In the genomic region with DNA sequence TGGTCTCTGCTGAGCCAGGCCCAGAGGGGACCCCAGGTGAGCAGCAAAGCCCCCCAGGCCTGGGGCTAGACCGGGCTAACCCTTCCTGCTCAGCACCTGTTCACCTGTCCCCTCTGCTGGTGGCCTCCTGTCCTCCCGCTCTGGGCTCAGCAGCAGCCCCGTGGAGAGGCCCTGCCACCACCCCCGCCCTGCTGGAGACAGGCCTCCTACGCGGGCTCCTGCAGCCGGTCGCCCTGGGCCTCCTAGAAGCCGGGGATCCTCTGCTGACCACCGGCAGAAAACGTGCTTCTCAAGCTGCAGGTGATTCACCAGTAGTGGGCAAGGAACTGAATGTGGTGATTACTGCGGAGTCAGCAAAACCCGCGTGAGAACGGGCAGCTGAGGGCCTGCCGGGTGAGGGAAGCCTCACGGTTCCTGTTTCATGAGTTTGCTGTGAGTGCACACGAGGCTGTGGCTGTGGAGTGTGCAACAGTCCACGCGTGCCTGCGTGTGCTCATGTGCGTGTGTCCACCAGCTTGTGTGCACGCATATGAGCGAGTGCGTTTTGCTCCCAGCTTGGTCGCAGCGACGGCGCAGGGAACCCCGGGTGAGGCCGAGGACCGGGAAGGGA, we compare ENCODE assay signal across 2 cellular contexts.
TF ChIP-seq lines count a peak whose summit lies in the region.

No MANE protein-coding gene starts in this region.

TF ChIP-seq in SK-N-SH, 30 proteins besides CTCF, POLR2A, EP300 and RAD21:
- TF ChIP-seq, protein P1, sequence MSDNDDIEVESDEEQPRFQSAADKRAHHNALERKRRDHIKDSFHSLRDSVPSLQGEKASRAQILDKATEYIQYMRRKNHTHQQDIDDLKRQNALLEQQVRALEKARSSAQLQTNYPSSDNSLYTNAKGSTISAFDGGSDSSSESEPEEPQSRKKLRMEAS (IDR thresholded peaks at IDR 0.05; ENCODE audit: low read depth): peak; percentile 50
- no peak for TF ChIP-seq IRF3 (IDR thresholded peaks at IDR 0.05; ENCODE audit: low read depth, low read length)
- TF ChIP-seq MXI1 (IDR thresholded peaks at IDR 0.05; ENCODE audit: low read depth, low read length): no peak

TF ChIP-seq in H1, 55 proteins besides CTCF, POLR2A, EP300 and RAD21:
- TF ChIP-seq CBX5 (IDR thresholded peaks at IDR 0.05; ENCODE audit: low read depth, low read length) (no peak), RFX5 (IDR thresholded peaks at IDR 0.05; ENCODE audit: borderline replicate concordance, low read depth, low read length) (no peak), MAFK (IDR thresholded peaks at IDR 0.05; ENCODE audit: low read depth, low read length) (peak; percentile 94), SIN3A (conservative IDR thresholded peaks at IDR 0.05 in 1 of 2, IDR thresholded peaks at IDR 0.05 in 1 of 2; ENCODE audit: low read depth in 1 of 2, low read length in 2 of 2) (no peak), POLR2AphosphoS5 (IDR thresholded peaks at IDR 0.05; ENCODE audit: low read depth, low read length) (no peak), EGR1 (IDR thresholded peaks at IDR 0.05; ENCODE audit: borderline replicate concordance, low read depth, low read length) (no peak), TEAD4 (IDR thresholded peaks at IDR 0.05; ENCODE audit: low read depth, low read length) (no peak), TAF7 (optimal IDR thresholded peaks at IDR 0.05; ENCODE audit: borderline replicate concordance, low read depth, low read length) (no peak), SUZ12 (IDR thresholded peaks at IDR 0.05; ENCODE audit: low read length) (peak; percentile 70; the same call in 1 of the 2 replicates), EZH2 (IDR thresholded peaks at IDR 0.05; ENCODE audit: low read depth, low read length, severe bottlenecking) (peak; percentile 69), ATF3 (IDR thresholded peaks at IDR 0.05; ENCODE audit: insufficient read depth, low read depth, low read length) (no peak), TBP (IDR thresholded peaks at IDR 0.05; ENCODE audit: low read depth, low read length) (no peak), BRCA1 (IDR thresholded peaks at IDR 0.05; ENCODE audit: low read depth, low read length) (no peak), CBX8 (IDR thresholded peaks at IDR 0.05; ENCODE audit: borderline replicate concordance, low read depth, low read length) (no peak), POU5F1 (IDR thresholded peaks at IDR 0.05; ENCODE audit: low read depth, low read length) (no peak), BACH1 (IDR thresholded peaks at IDR 0.05; ENCODE audit: low read length) (0 out of 2 replicates have a peak, but pooled peaks have one; percentile 18), NANOG (IDR thresholded peaks at IDR 0.05; ENCODE audit: insufficient read depth, low read depth, low read length, poor library complexity, severe bottlenecking) (no peak), GABPA (IDR thresholded peaks at IDR 0.05; ENCODE audit: borderline replicate concordance, insufficient read depth, low read length) (no peak), CEBPB (IDR thresholded peaks at IDR 0.05; ENCODE audit: low read depth, low read length) (no peak), CHD2 (IDR thresholded peaks at IDR 0.05; ENCODE audit: low read length) (no peak), KDM1A (IDR thresholded peaks at IDR 0.05; ENCODE audit: borderline replicate concordance, low read length) (no peak), YY1 (IDR thresholded peaks at IDR 0.05; ENCODE audit: low read depth, low read length) (no peak), FOSL1 (IDR thresholded peaks at IDR 0.05; ENCODE audit: insufficient read depth, low read depth, low read length) (no peak), NRF1 (IDR thresholded peaks at IDR 0.05; ENCODE audit: low read depth, low read length) (no peak)
- TF ChIP-seq, protein P2, sequence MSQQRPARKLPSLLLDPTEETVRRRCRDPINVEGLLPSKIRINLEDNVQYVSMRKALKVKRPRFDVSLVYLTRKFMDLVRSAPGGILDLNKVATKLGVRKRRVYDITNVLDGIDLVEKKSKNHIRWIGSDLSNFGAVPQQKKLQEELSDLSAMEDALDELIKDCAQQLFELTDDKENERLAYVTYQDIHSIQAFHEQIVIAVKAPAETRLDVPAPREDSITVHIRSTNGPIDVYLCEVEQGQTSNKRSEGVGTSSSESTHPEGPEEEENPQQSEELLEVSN (IDR thresholded peaks at IDR 0.05): no peak
- TF ChIP-seq, protein P3, sequence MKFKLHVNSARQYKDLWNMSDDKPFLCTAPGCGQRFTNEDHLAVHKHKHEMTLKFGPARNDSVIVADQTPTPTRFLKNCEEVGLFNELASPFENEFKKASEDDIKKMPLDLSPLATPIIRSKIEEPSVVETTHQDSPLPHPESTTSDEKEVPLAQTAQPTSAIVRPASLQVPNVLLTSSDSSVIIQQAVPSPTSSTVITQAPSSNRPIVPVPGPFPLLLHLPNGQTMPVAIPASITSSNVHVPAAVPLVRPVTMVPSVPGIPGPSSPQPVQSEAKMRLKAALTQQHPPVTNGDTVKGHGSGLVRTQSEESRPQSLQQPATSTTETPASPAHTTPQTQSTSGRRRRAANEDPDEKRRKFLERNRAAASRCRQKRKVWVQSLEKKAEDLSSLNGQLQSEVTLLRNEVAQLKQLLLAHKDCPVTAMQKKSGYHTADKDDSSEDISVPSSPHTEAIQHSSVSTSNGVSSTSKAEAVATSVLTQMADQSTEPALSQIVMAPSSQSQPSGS (IDR thresholded peaks at IDR 0.05; ENCODE audit: low read length): no peak
